ENCODE assay signal across 1 cellular context in genomic region chr7:47537716-47538640, GRCh38.
A peak's percentile ranks its signal among the peaks of the same experiment; 100 is the strongest.
TF ChIP-seq lines count a peak whose summit lies in the region.

No MANE protein-coding gene starts in this region.

TF ChIP-seq in HepG2, 621 proteins besides CTCF, POLR2A, EP300 and RAD21 (continued from another document):
- TF ChIP-seq ZFP91 (CRISPR knock-in tag; IDR thresholded peaks at IDR 0.05; ENCODE audit: borderline replicate concordance) (peak; percentile 20; the same call in 1 of the 2 replicates), ZBTB25 (CRISPR knock-in tag; IDR thresholded peaks at IDR 0.05) (0 out of 2 replicates have a peak, but pooled peaks have one; percentile 2), NONO (IDR thresholded peaks at IDR 0.05) (no peak), NONO (CRISPR knock-in tag; conservative IDR thresholded peaks at IDR 0.05) (0 out of 2 replicates have a peak, but pooled peaks have one; percentile 17), ZMYM4 (CRISPR knock-in tag; IDR thresholded peaks at IDR 0.05) (no peak), NR2F1 (CRISPR knock-in tag; IDR thresholded peaks at IDR 0.05) (no peak), ZBTB34 (CRISPR knock-in tag; IDR thresholded peaks at IDR 0.05) (no peak), SSRP1 (CRISPR knock-in tag; IDR thresholded peaks at IDR 0.05) (peak; percentile 59; the same call in 1 of the 2 replicates), HCFC1 (IDR thresholded peaks at IDR 0.05; ENCODE audit: low read depth, low read length) (no peak), ZNF687 (CRISPR knock-in tag; IDR thresholded peaks at IDR 0.05) (0 out of 2 replicates have a peak, but pooled peaks have one; percentile 4)
